ENCODE assay signal across 16 cellular contexts in genomic region chr11:69102732-69103615, GRCh38. TPM values are rescaled to one million over a fixed set of nuclear protein-coding genes. Genes with fewer than 3 reads are reported as not detected.
A peak's percentile ranks its signal among the peaks of the same experiment; 100 is the strongest.
DNase-seq lines count a peak whose midpoint lies in the region; ATAC-seq, FAIRE-seq and TF ChIP-seq lines count a peak whose summit lies in the region.
"Had no signal": no experiment of that assay in that cellular context is flagged by ENCODE, and none has a peak within 500 bp of the region (broad histone marks: within the 10 kb centered on the region; RNA-seq: fewer than 3 reads in every experiment).

No MANE protein-coding gene starts in this region.

- DNase-seq in activated naive CD4-positive, alpha-beta T cell treated with anti-CD3 and anti-CD28 coated beads for 36 hours, result peak; percentile 22
- DNase-seq in activated naive CD4-positive, alpha-beta T cell treated with anti-CD3 and anti-CD28 coated beads, Interleukin-2, amount 50 U/mL, for 16 hours, result no peak
- no peak for DNase-seq in LNCaP clone FGC (ENCODE audit: low read depth)
- peak in 2 of 4 experiments; percentile 17 to 41 for DNase-seq in K562 (ENCODE audit: extremely low read depth in 1 of 4, low spot score in 3 of 4)
- no peak for DNase-seq in osteoblast (ENCODE audit: insufficient read length, low spot score, missing footprints)
- no peak for DNase-seq in NCI-H2196 (lab: John Stamatoyannopoulos, UW; ENCODE audit: unreplicated experiment)
- DNase-seq in left cardiac atrium, result no peak
- DNase-seq: activated T-cell treated with anti-CD3 and anti-CD28 coated beads, Interleukin-2, amount 50 U/mL, for 4 hours; caudate nucleus; NCI-H526 had no signal

- H3K27ac ChIP-seq in K562 (ENCODE audit: extremely low read depth, low read depth, low read length), result no peak overlapping the region
- H3K27ac ChIP-seq in osteoblast (ENCODE audit: low read depth, low read length), result no peak overlapping the region
- H3K27ac ChIP-seq: BLaER1 had no signal

- intact Hi-C loops in activated naive CD4-positive, alpha-beta T cell treated with anti-CD3 and anti-CD28 coated beads for 36 hours (cut with micrococcal nuclease), result loop anchor here (5.0 kb wide), 1 partner anchor 64 kb away; no protein-coding TSS in a partner anchor
- intact Hi-C loops in K562 (cut with micrococcal nuclease), result loop anchor here (5.0 kb wide), 1 partner anchor 569 kb away; no protein-coding TSS in a partner anchor
- intact Hi-C loops in left cardiac atrium (cut with DNase I), result loop anchor here in 1 of 2 donors (5.0 kb wide), 2 partner anchors 544 to 569 kb away; no protein-coding TSS in a partner anchor

- CTCF ChIA-PET in activated naive CD4-positive, alpha-beta T cell treated with anti-CD3 and anti-CD28 coated beads for 36 hours (lab: Charles Lee), result interaction anchor here (0.6 to 1.2 kb wide), 2 partner anchors 97 to 540 kb away, joined by 4 read pairs; no protein-coding TSS in a partner anchor
- CTCF ChIA-PET in K562 (lab: Yijun Ruan, JAX; ENCODE audit: low intra/inter-chr PET ratio), result interaction anchor here (1.6 to 3.8 kb wide), 4 partner anchors 541 to 583 kb away, joined by 4 to 43 read pairs (median 10); no protein-coding TSS in a partner anchor

- H3K9me3 Mint-ChIP-seq in activated naive CD4-positive, alpha-beta T cell treated with anti-CD3 and anti-CD28 coated beads for 36 hours, result no peaks in the 10 kb centered on the region
- H3K9me3 Mint-ChIP-seq: activated T-cell treated with anti-CD3 and anti-CD28 coated beads, Interleukin-2, amount 50 U/mL, for 4 hours had no signal

- FAIRE-seq in K562 (lab: Jason Lieb, UNC), result no peak
- FAIRE-seq: GM19239 had no signal

- H3K79me2 ChIP-seq in K562 (ENCODE audit: control insufficient read depth, insufficient read depth, low read length) (no peaks in the 10 kb centered on the region), osteoblast (ENCODE audit: insufficient read depth, low read length) (no peaks in the 10 kb centered on the region)

- no peak overlapping the region for H3K4me3 Mint-ChIP-seq in activated naive CD4-positive, alpha-beta T cell treated with anti-CD3 and anti-CD28 coated beads for 36 hours
- H3K4me3 Mint-ChIP-seq: activated T-cell treated with anti-CD3 and anti-CD28 coated beads, Interleukin-2, amount 50 U/mL, for 4 hours had no signal

- TF ChIP-seq POLR2A in K562 (conservative IDR thresholded peaks at IDR 0.05), result no peak

- TF ChIP-seq EP300 in K562 (IDR thresholded peaks at IDR 0.05; ENCODE audit: low read length), result no peak

- no peaks in the 10 kb centered on the region for H3K36me3 Mint-ChIP-seq in activated naive CD4-positive, alpha-beta T cell treated with anti-CD3 and anti-CD28 coated beads for 36 hours (ENCODE audit: low read depth)

- in situ Hi-C loops in K562 (cut with MboI), result no loop called here

- peaks cover 9% of the 10 kb centered on the region for H3K4me1 Mint-ChIP-seq in activated naive CD4-positive, alpha-beta T cell treated with anti-CD3 and anti-CD28 coated beads for 36 hours (ENCODE audit: low read depth)

- H3K4me2 ChIP-seq in K562 (ENCODE audit: insufficient read depth, low read length) (no peak overlapping the region), osteoblast (ENCODE audit: insufficient read depth, low read length) (no peak overlapping the region)
- H3K4me2 ChIP-seq: BLaER1 had no signal

- peaks cover 0 to 4% of the 10 kb centered on the region in 2 experiments; a peak in 1 of 5 replicates for H3K4me1 ChIP-seq in K562 (replicated peaks in 1 of 2; ENCODE audit: control insufficient read depth in 2 of 2, insufficient read depth in 2 of 2, low read length in 2 of 2)
- H3K4me1 ChIP-seq in osteoblast (ENCODE audit: insufficient read depth, low read length), result no peaks in the 10 kb centered on the region

- ATAC-seq in K562 (peak; percentile 69), GM19452 (IDR thresholded peaks at IDR 0.05; ENCODE audit: unreplicated experiment) (no peak), left cardiac atrium (no peak)
- ATAC-seq: activated T-cell treated with anti-CD3 and anti-CD28 coated beads, Interleukin-2, amount 50 U/mL, for 4 hours had no signal

- no TSS peak for BruUV-seq in K562 (replicated peaks; lab: Mats Ljungman, UMichigan)

- H3K9ac ChIP-seq in K562 (ENCODE audit: insufficient read depth in 1 of 2, low read depth in 2 of 2, low read length in 2 of 2), result no peak overlapping the region
- H3K9ac ChIP-seq: BLaER1 had no signal

- H3K4me3 ChIP-seq in LNCaP clone FGC (ENCODE audit: low read depth, low read length) (no peak overlapping the region), K562 (no peak overlapping the region), osteoblast (ENCODE audit: insufficient read depth, low read length) (no peak overlapping the region)
- H3K4me3 ChIP-seq: BLaER1, lung had no signal

- H3K36me3 ChIP-seq in K562 (ENCODE audit: control insufficient read depth, insufficient read depth, low read length), result no peaks in the 10 kb centered on the region
- H3K36me3 ChIP-seq in osteoblast (ENCODE audit: insufficient read depth, low read length), result no peaks in the 10 kb centered on the region
- H3K36me3 ChIP-seq: BLaER1 had no signal

- H2AFZ ChIP-seq in K562 (ENCODE audit: low read depth, low read length) (no peak overlapping the region), osteoblast (ENCODE audit: low read length) (no peak overlapping the region)

- peaks cover 6 to 85% of the 10 kb centered on the region in 2 experiments; a peak in 4 of 5 replicates for H3K27me3 ChIP-seq in K562 (ENCODE audit: control insufficient read depth in 2 of 2, insufficient read depth in 2 of 2, low read length in 2 of 2)
- H3K27me3 ChIP-seq in osteoblast (ENCODE audit: insufficient read depth, low read length), result peaks cover 25% of the 10 kb centered on the region

- H3K9me3 ChIP-seq in K562 (replicated peaks; ENCODE audit: control insufficient read depth, insufficient read depth, low read depth, low read length), result no peaks in the 10 kb centered on the region
- H3K9me3 ChIP-seq in osteoblast (ENCODE audit: low read depth, low read length), result no peaks in the 10 kb centered on the region

- no peak overlapping the region for H3K27ac Mint-ChIP-seq in activated naive CD4-positive, alpha-beta T cell treated with anti-CD3 and anti-CD28 coated beads for 36 hours

- H3K27me3 Mint-ChIP-seq in activated naive CD4-positive, alpha-beta T cell treated with anti-CD3 and anti-CD28 coated beads for 36 hours (ENCODE audit: low read depth), result peaks cover 3% of the 10 kb centered on the region

- TF ChIP-seq CTCF in LNCaP clone FGC (IDR thresholded peaks at IDR 0.05; ENCODE audit: control insufficient read depth, extremely low read depth, insufficient read depth) (peak; percentile 32; the same call in 1 of the 2 replicates), K562 (IDR thresholded peaks at IDR 0.05 in 2 of 3, conservative IDR thresholded peaks at IDR 0.05 in 1 of 3; ENCODE audit: insufficient read depth in 2 of 3, low read depth in 1 of 3, low read length in 3 of 3) (peak; percentile 55 to 59 (median 55)), osteoblast (IDR thresholded peaks at IDR 0.05; ENCODE audit: extremely low read depth, low read depth, low read length) (peak; percentile 19)

- H4K20me1 ChIP-seq in K562 (replicated peaks; ENCODE audit: control insufficient read depth, insufficient read depth, low read length), result peaks cover 9% of the 10 kb centered on the region
- peaks cover 3% of the 10 kb centered on the region for H4K20me1 ChIP-seq in osteoblast (ENCODE audit: insufficient read depth, low read length)

- TF ChIP-seq RAD21 in K562 (CRISPR knock-in tag; conservative IDR thresholded peaks at IDR 0.05 in 1 of 2, IDR thresholded peaks at IDR 0.05 in 1 of 2), result peak; percentile 50 to 71

- POLR2A ChIA-PET in K562 (lab: Yijun Ruan, JAX), result interaction anchor here (1.4 kb wide), 1 partner anchor 571 kb away, joined by 3 read pairs; no protein-coding TSS in a partner anchor

- no peaks in the 10 kb centered on the region for H3K9me1 ChIP-seq in K562 (ENCODE audit: control insufficient read depth, insufficient read depth, low read length)

- 6% methylated on average over 23 of the region's 24 CpGs for WGBS in K562 (ENCODE audit: insufficient coverage, low coverage, missing lambda C conversion rate)

RNA-seq across cellular contexts. Expression of gene SMIM38, which starts 52.8 kb away (rescaled TPM):
- under 1 TPM; 0.12 to 0.17 TPM for total RNA-seq in activated naive CD4-positive, alpha-beta T cell treated with anti-CD3 and anti-CD28 coated beads for 36 hours
- total RNA-seq in K562 (2011; cell fraction: chromatin; rRNA removed; ENCODE audit: low replicate concordance), result 4.9 and 7.8 TPM in 2 replicates
- total RNA-seq in K562 (2011; cell fraction: nucleolus; rRNA removed), result 5.0 and 7.9 TPM in 2 replicates
- total RNA-seq in K562 (2011; cell fraction: nucleoplasm; rRNA removed), result 4.7 and 5.7 TPM in 2 replicates
- total RNA-seq in K562 (2014; rRNA removed) (0.33 and 1.2 TPM in 2 replicates), K562 (2014; rRNA removed; fragmentation: Illumina TruSeq; extraction: Trizol) (0.06 and 0.15 TPM in 2 replicates), K562 (2015; rRNA removed; fragmentation: Illumina TruSeq; extraction: Trizol) (0.11 and 0.14 TPM in 2 replicates), K562 (2021) (0.27 and 0.38 TPM in 2 replicates), osteoblast (under 0.01 and 0.29 TPM in 2 replicates), left cardiac atrium (under 1 TPM in 1 of 2 donors, not detected in 1; 0.18 TPM)
- polyA plus RNA-seq in K562 (2011; rRNA removed) (0.34 and 0.99 TPM in 2 replicates), K562 (2014; fragmentation: Illumina TruSeq; extraction: Trizol) (0.21 TPM in 2 replicates), K562 (2014; fragmentation: Nextera tagmentation; extraction: Ambion mirVana) (not detected), K562 (2014; rRNA removed) (0.07 and 0.36 TPM in 2 replicates)
- polyA plus RNA-seq in K562 (2011; cell fraction: cytosol; rRNA removed), result 0.35 and 0.67 TPM in 2 replicates
- polyA plus RNA-seq in K562 (2011; cell fraction: nucleus; rRNA removed), result 1.3 and 4.0 TPM in 2 replicates
- 0.12 and 0.68 TPM in 2 replicates for polyA plus RNA-seq in K562 (2012)
- 0.24 and 1.5 TPM in 2 replicates for polyA minus RNA-seq in K562 (2011; rRNA and poly(A)+ RNA removed)
- 1.7 and 1.9 TPM in 2 replicates for polyA minus RNA-seq in K562 (2011; cell fraction: cytosol; rRNA and poly(A)+ RNA removed)
- polyA minus RNA-seq in K562 (2011; cell fraction: nucleus; rRNA and poly(A)+ RNA removed), result 1.1 and 1.3 TPM in 2 replicates
- total RNA-seq: glomerular endothelial cell, LHCN-M2 had no signal

RNA-seq across cellular contexts. Expression of gene TPCN2, which starts 54.2 kb away (rescaled TPM):
- 1 to 10 TPM; 7.0 to 8.0 TPM for total RNA-seq in activated naive CD4-positive, alpha-beta T cell treated with anti-CD3 and anti-CD28 coated beads for 36 hours
- 40.8 and 84.4 TPM in 2 replicates for total RNA-seq in K562 (2011; cell fraction: chromatin; rRNA removed; ENCODE audit: low replicate concordance)
- 45.5 and 52.4 TPM in 2 replicates for total RNA-seq in K562 (2011; cell fraction: nucleolus; rRNA removed)
- total RNA-seq in K562 (2011; cell fraction: nucleoplasm; rRNA removed), result 44.5 and 47.8 TPM in 2 replicates
- 4.6 and 4.9 TPM in 2 replicates for total RNA-seq in K562 (2014; rRNA removed)
- 2.3 and 2.8 TPM in 2 replicates for total RNA-seq in K562 (2014; rRNA removed; fragmentation: Illumina TruSeq; extraction: Trizol)
- 3.1 and 3.2 TPM in 2 replicates for total RNA-seq in K562 (2015; rRNA removed; fragmentation: Illumina TruSeq; extraction: Trizol)
- 9.2 and 10.2 TPM in 2 replicates for total RNA-seq in K562 (2021)
- 5.5 and 5.9 TPM in 2 replicates for polyA plus RNA-seq in K562 (2011; rRNA removed)
- 5.8 TPM in 2 replicates for polyA plus RNA-seq in K562 (2011; cell fraction: cytosol; rRNA removed)
- 49.5 and 65.9 TPM in 2 replicates for polyA plus RNA-seq in K562 (2011; cell fraction: nucleus; rRNA removed)
- 6.3 and 8.7 TPM in 2 replicates for polyA plus RNA-seq in K562 (2012)
- 5.0 and 5.7 TPM in 2 replicates for polyA plus RNA-seq in K562 (2014; fragmentation: Illumina TruSeq; extraction: Trizol)
- under 1 TPM; 0.66 to 0.82 TPM for polyA plus RNA-seq in K562 (2014; fragmentation: Nextera tagmentation; extraction: Ambion mirVana)
- 7.0 and 9.3 TPM in 2 replicates for polyA plus RNA-seq in K562 (2014; rRNA removed)
- 4.1 and 5.0 TPM in 2 replicates for polyA minus RNA-seq in K562 (2011; rRNA and poly(A)+ RNA removed)
- 6.3 and 6.4 TPM in 2 replicates for polyA minus RNA-seq in K562 (2011; cell fraction: cytosol; rRNA and poly(A)+ RNA removed)
- polyA minus RNA-seq in K562 (2011; cell fraction: nucleus; rRNA and poly(A)+ RNA removed), result 15.0 and 17.4 TPM in 2 replicates
- 14.1 and 17.4 TPM in 2 replicates for total RNA-seq in osteoblast
- total RNA-seq in left cardiac atrium, result 1 to 10 TPM; 7.3 to 9.7 TPM
